ENCODE assay signal across 8 cellular contexts in the genomic region with DNA sequence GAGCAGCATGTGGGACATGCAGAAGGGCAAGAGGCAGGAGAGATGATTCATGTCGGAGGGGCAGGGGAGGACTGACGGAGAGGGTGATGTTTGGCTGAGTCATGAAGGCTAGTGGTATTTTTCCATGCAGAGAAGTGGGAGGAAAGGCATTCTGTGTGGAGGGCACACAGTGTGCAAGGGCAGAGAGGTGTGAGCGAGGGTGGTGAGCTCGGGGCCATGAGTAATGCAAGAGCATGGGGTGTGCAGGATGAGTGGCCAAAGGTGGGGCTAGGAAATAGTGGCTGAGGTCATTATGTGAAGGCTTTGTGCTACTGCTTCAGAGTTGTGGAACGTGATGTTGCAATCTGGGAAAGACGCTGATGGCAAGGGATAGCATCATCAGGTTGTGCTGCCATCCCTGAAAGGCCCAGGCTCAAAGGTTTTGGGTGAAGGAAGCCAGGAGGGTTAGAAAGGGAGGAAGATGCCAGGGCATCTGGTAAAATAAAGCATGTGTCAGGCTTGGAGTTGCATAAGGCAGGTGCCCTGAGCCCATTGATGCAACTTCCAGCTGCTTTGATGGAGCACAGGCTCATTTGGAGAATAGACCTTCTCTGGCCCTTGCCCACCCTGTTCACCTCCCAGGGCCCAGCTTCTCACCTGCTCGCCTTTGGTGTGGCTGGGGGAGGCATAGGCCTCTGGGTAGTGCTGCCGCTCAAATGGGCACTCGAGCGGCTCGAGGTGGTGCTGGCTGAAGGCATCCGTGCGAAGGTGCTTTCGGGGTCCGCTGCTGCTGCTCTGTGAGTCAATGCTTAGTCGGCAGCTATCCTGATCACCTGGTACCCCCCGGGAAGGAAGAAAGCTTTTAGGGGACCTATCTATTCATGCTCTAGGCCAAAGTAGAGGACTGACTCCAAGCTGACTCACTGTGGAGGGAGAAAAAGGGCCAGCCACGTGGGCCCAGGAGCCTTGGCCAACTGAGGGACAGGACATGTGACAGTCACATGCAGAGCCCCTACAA. TPM values are rescaled to one million over a fixed set of nuclear protein-coding genes. Genes with fewer than 3 reads are reported as not detected.
DNase-seq lines count a peak whose midpoint lies in the region; ATAC-seq and TF ChIP-seq lines count a peak whose summit lies in the region.

No MANE protein-coding gene starts in this region.

- no peaks in the 10 kb centered on the region for H3K9me3 Mint-ChIP-seq in activated naive CD4-positive, alpha-beta T cell treated with anti-CD3 and anti-CD28 coated beads for 36 hours

- DNase-seq in activated naive CD4-positive, alpha-beta T cell treated with anti-CD3 and anti-CD28 coated beads for 36 hours, result peak; percentile 63
- no peak for DNase-seq in activated naive CD4-positive, alpha-beta T cell (lab: John Stamatoyannopoulos, UW)
- peak; percentile 44 for DNase-seq in activated CD8-positive, alpha-beta memory T cell treated with anti-CD3 and anti-CD28 coated beads, Interleukin-2, amount 50 U/mL, for 24 hours (ENCODE audit: extremely low read depth)
- DNase-seq in fibroblast of villous mesenchyme (ENCODE audit: low read depth) (peak; percentile 98), retinal pigment epithelial cell (ENCODE audit: low read depth) (peak; percentile 91)

- peak overlapping the region; percentile 69 for H3K27ac Mint-ChIP-seq in activated naive CD4-positive, alpha-beta T cell treated with anti-CD3 and anti-CD28 coated beads for 36 hours

- H3K27me3 Mint-ChIP-seq in activated naive CD4-positive, alpha-beta T cell treated with anti-CD3 and anti-CD28 coated beads for 36 hours (ENCODE audit: low read depth), result no peaks in the 10 kb centered on the region

- CTCF ChIA-PET in activated naive CD4-positive, alpha-beta T cell treated with anti-CD3 and anti-CD28 coated beads for 36 hours (lab: Charles Lee), result interaction anchor here (1.0 to 2.3 kb wide), 8 partner anchors 7 to 161 kb away, joined by 3 to 8 read pairs (median 4); no protein-coding TSS in a partner anchor

- peak overlapping the region; percentile 1 for H3K4me3 Mint-ChIP-seq in activated naive CD4-positive, alpha-beta T cell treated with anti-CD3 and anti-CD28 coated beads for 36 hours

- H3K4me3 ChIP-seq in fibroblast of villous mesenchyme (ENCODE audit: low read depth, low read length) (no peak overlapping the region), retinal pigment epithelial cell (ENCODE audit: low read length) (no peak overlapping the region)

- H3K36me3 Mint-ChIP-seq in activated naive CD4-positive, alpha-beta T cell treated with anti-CD3 and anti-CD28 coated beads for 36 hours (ENCODE audit: low read depth), result peaks cover 10% of the 10 kb centered on the region

- ATAC-seq in GM18861 (IDR thresholded peaks at IDR 0.05; ENCODE audit: unreplicated experiment) (no peak), HG03135 (IDR thresholded peaks at IDR 0.05; ENCODE audit: unreplicated experiment) (no peak), GM19455 (IDR thresholded peaks at IDR 0.05; ENCODE audit: unreplicated experiment) (no peak)

- TF ChIP-seq CTCF in fibroblast of villous mesenchyme (IDR thresholded peaks at IDR 0.05; ENCODE audit: insufficient read depth, low read depth, low read length) (no peak), retinal pigment epithelial cell (conservative IDR thresholded peaks at IDR 0.05; ENCODE audit: low read depth, low read length) (no peak)

- H3K4me1 Mint-ChIP-seq in activated naive CD4-positive, alpha-beta T cell treated with anti-CD3 and anti-CD28 coated beads for 36 hours (ENCODE audit: low read depth), result peaks cover 36% of the 10 kb centered on the region

- intact Hi-C loops in activated naive CD4-positive, alpha-beta T cell treated with anti-CD3 and anti-CD28 coated beads for 36 hours (cut with micrococcal nuclease), result loop anchor here (2.0 kb wide), 1 partner anchor 66 kb away; no protein-coding TSS in a partner anchor

RNA-seq across cellular contexts. Expression of gene PAX8, which starts 37.5 kb away (rescaled TPM):
- total RNA-seq in activated naive CD4-positive, alpha-beta T cell treated with anti-CD3 and anti-CD28 coated beads for 36 hours, result 1 to 10 TPM; 2.0 to 2.8 TPM
- 1.3 and 1.9 TPM in 2 replicates for total RNA-seq in fibroblast of villous mesenchyme

Comparison
In these comparisons a context has a peak if more than half of its experiments do, and no peak if none do; other contexts are left out.
1. DNase-seq: peak in activated naive CD4-positive, alpha-beta T cell treated with anti-CD3 and anti-CD28 coated beads for 36 hours (single experiment), activated CD8-positive, alpha-beta memory T cell treated with anti-CD3 and anti-CD28 coated beads, Interleukin-2, amount 50 U/mL, for 24 hours (single experiment), fibroblast of villous mesenchyme (single experiment) and retinal pigment epithelial cell (single experiment); none in activated naive CD4-positive, alpha-beta T cell (0 of 4).